ENCODE assay signal across 18 cellular contexts in the genomic region with DNA sequence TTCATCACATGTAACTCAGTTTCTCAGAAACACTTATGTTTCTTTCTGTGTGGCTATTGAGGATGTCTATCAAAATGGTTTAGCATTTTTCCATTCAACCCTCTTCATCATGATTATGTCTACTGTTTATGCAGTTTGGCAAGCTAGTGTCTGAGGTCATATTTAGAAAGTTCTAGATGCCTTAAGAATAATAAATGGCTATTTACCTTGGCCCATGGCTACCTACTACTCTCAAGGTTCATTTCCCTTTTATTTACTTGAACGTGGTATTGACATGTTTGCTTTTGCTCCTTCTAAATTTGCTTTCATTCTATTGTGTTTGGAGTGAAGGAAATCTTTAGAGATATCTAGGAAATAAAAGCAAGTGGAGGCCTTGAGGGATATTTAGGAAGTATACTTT.
"Had no signal": no experiment of that assay in that cellular context is flagged by ENCODE, and none has a peak within 500 bp of the region (broad histone marks: within the 10 kb centered on the region; RNA-seq: fewer than 3 reads in every experiment).

No MANE protein-coding gene starts in this region.

- DNase-seq: activated CD4-positive, alpha-beta T cell treated with anti-CD3 and anti-CD28 coated beads, Interleukin-2, amount 10 ng/mL, durations not matched to agents 24 days and 14 days; activated CD4-positive, alpha-beta T cell treated with anti-CD3 and anti-CD28 coated beads, Interleukin-2, amount 50 U/mL, for 4 hours; activated CD8-positive, alpha-beta T cell treated with anti-CD3 and anti-CD28 coated beads for 36 hours; activated effector memory CD4-positive, alpha-beta T cell treated with anti-CD3 and anti-CD28 coated beads, Interleukin-2, amount 50 U/mL, for 16 hours; activated naive CD4-positive, alpha-beta T cell; activated naive CD4-positive, alpha-beta T cell treated with anti-CD3 and anti-CD28 coated beads, Interleukin-2, amount 50 U/mL, for 16 hours; activated naive CD8-positive, alpha-beta T cell treated with anti-CD3 and anti-CD28 coated beads for 36 hours; activated T-cell treated with anti-CD3 and anti-CD28 coated beads, Interleukin-2, amount 50 U/mL, for 1 hour; activated T-cell treated with anti-CD3 and anti-CD28 coated beads, Interleukin-2, amount 50 U/mL, for 72 hours; amygdala; NCI-H1048; NCI-H1436 treated with DMSO at 0.1 percent for 48 hours; NCI-H1694 treated with DMSO at 0.1 percent for 48 hours; NCI-H2029; NCI-H524 treated with DMSO at 0.1 percent for 48 hours; NCI-H748 treated with DMSO at 0.1 percent for 48 hours; SHP77; SJCRH30 had no signal
